In the genomic region with DNA sequence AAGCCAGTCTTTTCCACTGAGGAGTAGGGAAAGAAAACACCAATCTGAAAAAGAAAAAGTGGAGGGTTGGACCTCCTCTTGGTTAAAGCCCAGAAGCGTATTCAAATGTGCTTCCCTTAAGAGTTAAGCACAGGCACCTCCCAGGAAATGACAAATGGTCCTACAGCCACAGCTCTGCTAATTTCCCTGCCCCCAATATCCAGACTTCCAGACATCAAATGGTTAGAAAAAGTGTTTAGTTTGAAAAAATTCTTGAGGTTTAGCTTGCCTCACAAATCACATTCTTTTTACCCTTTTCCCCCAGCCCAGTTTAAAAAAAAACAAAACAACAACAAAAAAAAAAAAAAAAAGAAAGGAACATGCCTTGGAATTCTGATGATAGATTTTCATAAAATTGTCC, we compare ENCODE assay signal across 1 cellular context.
TF ChIP-seq lines count a peak whose summit lies in the region.

No MANE protein-coding gene starts in this region.

TF ChIP-seq in IMR-90, 13 proteins besides CTCF, POLR2A, EP300 and RAD21 (continued from another document):
- TF ChIP-seq ELK1 (IDR thresholded peaks at IDR 0.05; ENCODE audit: borderline replicate concordance, low read depth, low read length) (no peak), NFE2L2 (IDR thresholded peaks at IDR 0.05; ENCODE audit: low read depth, low read length) (no peak), CEBPB (IDR thresholded peaks at IDR 0.05; ENCODE audit: low read depth, low read length) (peak; percentile 65; the same call in 1 of the 2 replicates)
